1 cellular context compared by ENCODE assay signal in genomic region chr6:25835442-25836283, GRCh38.
TF ChIP-seq lines count a peak whose summit lies in the region.

No MANE protein-coding gene starts in this region.

TF ChIP-seq in K562, 482 proteins besides CTCF, POLR2A, EP300 and RAD21 (continued from another document):
- TF ChIP-seq ID3 (CRISPR knock-in tag; IDR thresholded peaks at IDR 0.05): no peak
- no peak for TF ChIP-seq ID3 (tag; IDR thresholded peaks at IDR 0.05)
